1 cellular context compared by ENCODE assay signal in genomic region chr20:43457640-43458421, GRCh38.
TF ChIP-seq lines count a peak whose summit lies in the region.

Gene SRSF6 (plus strand): TSS chr20:43457896. CDS start chr20:43458034, 138 bp downstream.

TF ChIP-seq in K562, 482 proteins besides CTCF, POLR2A, EP300 and RAD21 (continued from another document and continues in another):
- TF ChIP-seq CLOCK (CRISPR knock-in tag; IDR thresholded peaks at IDR 0.05; ENCODE audit: borderline replicate concordance) = peak; percentile 74; the same call in 1 of the 2 replicates
- TF ChIP-seq TBL1XR1 (IDR thresholded peaks at IDR 0.05; ENCODE audit: low read length in 2 of 2) = no peak
- no peak for TF ChIP-seq MXD1 (CRISPR knock-in tag; IDR thresholded peaks at IDR 0.05; ENCODE audit: borderline replicate concordance, poor library complexity, severe bottlenecking)
- no peak for TF ChIP-seq RUNX1 (IDR thresholded peaks at IDR 0.05; ENCODE audit: low read depth)
- TF ChIP-seq XRCC5 (IDR thresholded peaks at IDR 0.05; ENCODE audit: low read depth, low read length) = no peak
- peak; percentile 99 for TF ChIP-seq GTF2F1 (IDR thresholded peaks at IDR 0.05; ENCODE audit: low read depth, low read length)
- TF ChIP-seq RHOXF2B (CRISPR knock-in tag; conservative IDR thresholded peaks at IDR 0.05) = no peak
- TF ChIP-seq BRF1 (IDR thresholded peaks at IDR 0.05; ENCODE audit: borderline replicate concordance, extremely low read depth, insufficient read length) = no peak
- no peak for TF ChIP-seq CHAMP1 (IDR thresholded peaks at IDR 0.05)
- peak; percentile 72; the same call in 1 of the 2 replicates for TF ChIP-seq ZNF41 (CRISPR knock-in tag; conservative IDR thresholded peaks at IDR 0.05)
- TF ChIP-seq CBX1 (IDR thresholded peaks at IDR 0.05; ENCODE audit: low read depth) = peak; percentile 98
- no peak for TF ChIP-seq E4F1 (CRISPR knock-in tag; IDR thresholded peaks at IDR 0.05; ENCODE audit: borderline replicate concordance)
- peak; percentile 67; the same call in 1 of the 2 replicates for TF ChIP-seq TOE1 (IDR thresholded peaks at IDR 0.05; ENCODE audit: borderline replicate concordance)
- TF ChIP-seq TOE1 (CRISPR knock-in tag; IDR thresholded peaks at IDR 0.05; ENCODE audit: borderline replicate concordance, low read depth) = no peak
- no peak for TF ChIP-seq MTA1 (IDR thresholded peaks at IDR 0.05; ENCODE audit: borderline replicate concordance)
- no peak for TF ChIP-seq ZNF121 (CRISPR knock-in tag; conservative IDR thresholded peaks at IDR 0.05)
- TF ChIP-seq BDP1 (IDR thresholded peaks at IDR 0.05; ENCODE audit: insufficient read depth, insufficient read length) = no peak
- TF ChIP-seq FOXO4 (CRISPR knock-in tag; IDR thresholded peaks at IDR 0.05) = no peak
- no peak for TF ChIP-seq CBX2 (IDR thresholded peaks at IDR 0.05; ENCODE audit: insufficient read depth, low read length, poor library complexity, severe bottlenecking)
- no peak for TF ChIP-seq SAFB2 (IDR thresholded peaks at IDR 0.05; ENCODE audit: borderline replicate concordance, low read depth, low read length, severe bottlenecking)
- TF ChIP-seq ZBTB17 (CRISPR knock-in tag; IDR thresholded peaks at IDR 0.05) = peak; percentile 82; the same call in 1 of the 2 replicates
- TF ChIP-seq ZNF609 (CRISPR knock-in tag; IDR thresholded peaks at IDR 0.05; ENCODE audit: borderline replicate concordance) = 0 out of 2 replicates have a peak, but pooled peaks have one; percentile 54
- TF ChIP-seq U2AF2 (optimal IDR thresholded peaks at IDR 0.05; ENCODE audit: low read depth, low read length) = no peak
- TF ChIP-seq RCOR1 (IDR thresholded peaks at IDR 0.05; ENCODE audit: borderline replicate concordance in 1 of 2, low read depth in 2 of 2, low read length in 2 of 2) = no peak
- peak in 1 of 2 experiments; percentile 15; a peak in 1 of 4 replicates for TF ChIP-seq FOXK2 (conservative IDR thresholded peaks at IDR 0.05 in 1 of 2, IDR thresholded peaks at IDR 0.05 in 1 of 2; ENCODE audit: low read depth in 2 of 2)
- TF ChIP-seq MXI1 (IDR thresholded peaks at IDR 0.05; ENCODE audit: low read depth, low read length) = no peak; the same call in 1 of the 2 replicates
- peak; percentile 68; the same call in 1 of the 2 replicates for TF ChIP-seq ZNF232 (CRISPR knock-in tag; IDR thresholded peaks at IDR 0.05)
- peak; percentile 16; the same call in 1 of the 2 replicates for TF ChIP-seq ATF1 (CRISPR knock-in tag; IDR thresholded peaks at IDR 0.05)
- TF ChIP-seq ATF1 (tag; IDR thresholded peaks at IDR 0.05) = peak; percentile 97
- TF ChIP-seq ZNF518B (CRISPR knock-in tag; IDR thresholded peaks at IDR 0.05) = no peak
- TF ChIP-seq TAL1 (IDR thresholded peaks at IDR 0.05) = no peak
- TF ChIP-seq ZFP30 (CRISPR knock-in tag; IDR thresholded peaks at IDR 0.05; ENCODE audit: borderline replicate concordance) = no peak
- 0 out of 2 replicates have a peak, but pooled peaks have one; percentile 53 for TF ChIP-seq ZFP91 (CRISPR knock-in tag; IDR thresholded peaks at IDR 0.05)
- TF ChIP-seq SP2 (IDR thresholded peaks at IDR 0.05; ENCODE audit: extremely low read depth, low read depth, low read length, poor library complexity, severe bottlenecking) = no peak
- 0 out of 2 replicates have a peak, but pooled peaks have one; percentile 9 for TF ChIP-seq ZNF764 (CRISPR knock-in tag; IDR thresholded peaks at IDR 0.05; ENCODE audit: low read depth)
- TF ChIP-seq ZBTB43 (CRISPR knock-in tag; IDR thresholded peaks at IDR 0.05) = no peak
- no peak for TF ChIP-seq POLR3A (IDR thresholded peaks at IDR 0.05; ENCODE audit: borderline replicate concordance, extremely low read depth, insufficient read depth, insufficient read length)
